Comparison of ENCODE assay signal across 10 cellular contexts in genomic region chr7:151687523-151688235, GRCh38.
DNase-seq lines count a peak whose midpoint lies in the region; ATAC-seq and TF ChIP-seq lines count a peak whose summit lies in the region.
"Had no signal": no experiment of that assay in that cellular context is flagged by ENCODE, and none has a peak within 500 bp of the region (broad histone marks: within the 10 kb centered on the region; RNA-seq: fewer than 3 reads in every experiment).

No MANE protein-coding gene starts in this region.

- intact Hi-C loops in breast epithelium (cut with DNase I; ENCODE audit: low total_unique reads): no loop called here

- peak; percentile 99 for DNase-seq in HT-29 (ENCODE audit: low spot score)
- DNase-seq in breast epithelium (ENCODE audit: low spot score in 2 of 2): peak; percentile 79 to 82
- DNase-seq in kidney epithelial cell (ENCODE audit: low read depth): peak; percentile 97
- peak; percentile 77 for DNase-seq in thoracic aorta (ENCODE audit: low spot score)
- no peak for DNase-seq in NCI-H146 (lab: John Stamatoyannopoulos, UW)
- DNase-seq in pons (ENCODE audit: low spot score): no peak
- DNase-seq in GM19238 (ENCODE audit: insufficient read length, low spot score): no peak
- DNase-seq: activated CD4-positive, alpha-beta T cell treated with anti-CD3 and anti-CD28 coated beads, Interleukin-2, amount 50 U/mL, for 4 hours had no signal

- H3K27ac ChIP-seq in breast epithelium (peak overlapping the region; percentile 78 to 84), thoracic aorta (peak overlapping the region; percentile 81 to 87)

- H3K4me1 ChIP-seq in breast epithelium (peaks cover 0 to 14% of the 10 kb centered on the region in 2 donors), thoracic aorta (ENCODE audit: control insufficient read depth in 1 of 2, low read depth in 2 of 2) (peaks cover 15 to 45% of the 10 kb centered on the region in 2 donors)
- H3K4me1 ChIP-seq: HAP-1 had no signal

- H3K4me3 ChIP-seq in breast epithelium (peak overlapping the region in 1 of 3 donors; percentile 15), kidney epithelial cell (ENCODE audit: low read depth, low read length) (no peak overlapping the region), thoracic aorta (peak overlapping the region; percentile 26)
- H3K4me3 ChIP-seq: HAP-1 had no signal

- no peaks in the 10 kb centered on the region for H3K36me3 ChIP-seq in breast epithelium
- no peaks in the 10 kb centered on the region for H3K36me3 ChIP-seq in kidney epithelial cell (ENCODE audit: control insufficient read depth, insufficient read depth, low read length)
- H3K36me3 ChIP-seq in thoracic aorta: no peaks in the 10 kb centered on the region
- H3K36me3 ChIP-seq: HAP-1 had no signal

- TF ChIP-seq POLR2A in breast epithelium (IDR thresholded peaks at IDR 0.05): no peak

- H3K27me3 ChIP-seq in breast epithelium (no peaks in the 10 kb centered on the region), kidney epithelial cell (ENCODE audit: control insufficient read depth, insufficient read depth, low read length) (no peaks in the 10 kb centered on the region), thoracic aorta (replicated peaks; ENCODE audit: insufficient read depth) (no peaks in the 10 kb centered on the region)

- TF ChIP-seq CTCF in breast epithelium (IDR thresholded peaks at IDR 0.05): no peak
- TF ChIP-seq CTCF in kidney epithelial cell (IDR thresholded peaks at IDR 0.05; ENCODE audit: insufficient read depth, low read length, poor library complexity, severe bottlenecking): no peak
- no peak for TF ChIP-seq CTCF in thoracic aorta (IDR thresholded peaks at IDR 0.05)

- H3K9me3 ChIP-seq in breast epithelium: no peaks in the 10 kb centered on the region
- H3K9me3 ChIP-seq in thoracic aorta: no peaks in the 10 kb centered on the region
- H3K9me3 ChIP-seq: HAP-1 had no signal

- ATAC-seq in thoracic aorta (ENCODE audit: insufficient number of reproducible peaks, low FRiP score, low read depth) (peak; percentile 85), GM18870 (IDR thresholded peaks at IDR 0.05; ENCODE audit: unreplicated experiment) (no peak)

Comparison
In these comparisons a context has a peak if more than half of its experiments do, and no peak if none do; other contexts are left out.
1. DNase-seq: peak in HT-29 (single experiment), breast epithelium (2 of 2), kidney epithelial cell (single experiment) and thoracic aorta (single experiment); none in NCI-H146 (single experiment), pons (single experiment) and GM19238 (single experiment).